Comparison of ENCODE assay signal across 8 cellular contexts in the genomic region with DNA sequence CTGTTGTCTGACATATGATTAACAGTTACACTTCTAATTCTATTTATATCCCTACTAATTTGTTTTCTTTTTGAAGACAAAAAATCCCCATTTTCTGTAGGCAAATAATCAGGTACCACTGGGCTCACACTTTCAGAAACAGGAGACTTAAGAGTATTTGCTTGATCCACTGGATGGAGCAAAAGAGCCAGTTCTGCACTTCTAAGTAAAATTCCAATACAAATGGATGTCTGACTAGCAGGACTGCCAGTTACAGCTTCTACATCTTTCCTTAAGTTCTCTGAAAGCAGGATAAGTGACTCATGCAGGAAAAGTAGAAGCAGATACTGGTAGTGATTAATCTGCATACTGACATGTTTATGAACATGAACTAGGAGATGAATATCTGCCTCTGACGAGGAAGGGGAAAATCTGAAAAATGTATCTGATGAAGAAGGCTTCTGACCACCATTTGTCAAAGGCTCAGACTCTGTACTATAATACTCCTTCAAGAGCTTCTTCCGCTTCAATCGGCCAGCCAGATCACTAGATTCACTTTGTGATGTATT.
A peak's percentile ranks its signal among the peaks of the same experiment; 100 is the strongest.
DNase-seq lines count a peak whose midpoint lies in the region; ATAC-seq and TF ChIP-seq lines count a peak whose summit lies in the region.

No MANE protein-coding gene starts in this region.

- intact Hi-C loops in Right ventricle myocardium superior (cut with DNase I): no loop called here

- H3K27me3 ChIP-seq in brain microvascular endothelial cell (replicated peaks): no peaks in the 10 kb centered on the region

- peak overlapping the region; percentile 42 for H3K27ac ChIP-seq in brain microvascular endothelial cell

- H3K9me3 Mint-ChIP-seq in progenitor cell of endocrine pancreas (ENCODE audit: low read depth): no peaks in the 10 kb centered on the region
- H3K9me3 Mint-ChIP-seq in activated naive CD4-positive, alpha-beta T cell treated with anti-CD3 and anti-CD28 coated beads, Interleukin-2, amount 10 ng/mL, durations not matched to agents 7 days and 5 days: no peaks in the 10 kb centered on the region

- in situ Hi-C loops in brain microvascular endothelial cell (cut with HindIII; ENCODE audit: low pct_ligation_motif_present, low sequenced_read_pairs): no loop called here

- H3K4me1 Mint-ChIP-seq in progenitor cell of endocrine pancreas (ENCODE audit: low read depth): peaks cover 2% of the 10 kb centered on the region
- no peaks in the 10 kb centered on the region for H3K4me1 Mint-ChIP-seq in activated naive CD4-positive, alpha-beta T cell treated with anti-CD3 and anti-CD28 coated beads, Interleukin-2, amount 10 ng/mL, durations not matched to agents 7 days and 5 days

- TF ChIP-seq CTCF in brain microvascular endothelial cell (IDR thresholded peaks at IDR 0.05; ENCODE audit: low read depth, low read length, missing control alignments) (peak; percentile 58), progenitor cell of endocrine pancreas (IDR thresholded peaks at IDR 0.05; ENCODE audit: unreplicated experiment) (no peak)

- peaks cover 4% of the 10 kb centered on the region for H3K36me3 ChIP-seq in brain microvascular endothelial cell (replicated peaks)

- H3K27ac Mint-ChIP-seq in progenitor cell of endocrine pancreas: peak overlapping the region; percentile 43
- H3K27ac Mint-ChIP-seq in activated naive CD4-positive, alpha-beta T cell treated with anti-CD3 and anti-CD28 coated beads, Interleukin-2, amount 10 ng/mL, durations not matched to agents 7 days and 5 days: no peak overlapping the region

- CTCF ChIA-PET in activated naive CD4-positive, alpha-beta T cell treated with anti-CD3 and anti-CD28 coated beads, Interleukin-2, amount 10 ng/mL, durations not matched to agents 7 days and 5 days (lab: Charles Lee): no interaction called here

- DNase-seq in brain microvascular endothelial cell (peak; percentile 74), progenitor cell of endocrine pancreas (ENCODE audit: low spot score, unreplicated experiment) (no peak), Right ventricle myocardium superior (no peak), NCI-H2196 (lab: John Stamatoyannopoulos, UW; ENCODE audit: unreplicated experiment) (no peak), DMS79 (lab: John Stamatoyannopoulos, UW) (no peak)
- DNase-seq in activated naive CD4-positive, alpha-beta T cell treated with anti-CD3 and anti-CD28 coated beads, Interleukin-2, amount 10 ng/mL, durations not matched to agents 7 days and 5 days: no peak

- H3K36me3 Mint-ChIP-seq in progenitor cell of endocrine pancreas (ENCODE audit: insufficient read depth): peaks cover 19% of the 10 kb centered on the region
- peaks cover 22% of the 10 kb centered on the region for H3K36me3 Mint-ChIP-seq in activated naive CD4-positive, alpha-beta T cell treated with anti-CD3 and anti-CD28 coated beads, Interleukin-2, amount 10 ng/mL, durations not matched to agents 7 days and 5 days

- H3K27me3 Mint-ChIP-seq in progenitor cell of endocrine pancreas: no peaks in the 10 kb centered on the region
- no peaks in the 10 kb centered on the region for H3K27me3 Mint-ChIP-seq in activated naive CD4-positive, alpha-beta T cell treated with anti-CD3 and anti-CD28 coated beads, Interleukin-2, amount 10 ng/mL, durations not matched to agents 7 days and 5 days

- H3K4me3 ChIP-seq in brain microvascular endothelial cell (ENCODE audit: low read depth, low read length): no peak overlapping the region

- H3K4me3 Mint-ChIP-seq in progenitor cell of endocrine pancreas (ENCODE audit: low read depth): no peak overlapping the region
- H3K4me3 Mint-ChIP-seq in activated naive CD4-positive, alpha-beta T cell treated with anti-CD3 and anti-CD28 coated beads, Interleukin-2, amount 10 ng/mL, durations not matched to agents 7 days and 5 days: no peak overlapping the region

- ATAC-seq in GM18873 (IDR thresholded peaks at IDR 0.05; ENCODE audit: low FRiP score, unreplicated experiment) (peak; percentile 78), HG03457 (IDR thresholded peaks at IDR 0.05; ENCODE audit: unreplicated experiment) (peak; percentile 68), Right ventricle myocardium superior (ENCODE audit: poor library complexity) (no peak)
